In the genomic region with DNA sequence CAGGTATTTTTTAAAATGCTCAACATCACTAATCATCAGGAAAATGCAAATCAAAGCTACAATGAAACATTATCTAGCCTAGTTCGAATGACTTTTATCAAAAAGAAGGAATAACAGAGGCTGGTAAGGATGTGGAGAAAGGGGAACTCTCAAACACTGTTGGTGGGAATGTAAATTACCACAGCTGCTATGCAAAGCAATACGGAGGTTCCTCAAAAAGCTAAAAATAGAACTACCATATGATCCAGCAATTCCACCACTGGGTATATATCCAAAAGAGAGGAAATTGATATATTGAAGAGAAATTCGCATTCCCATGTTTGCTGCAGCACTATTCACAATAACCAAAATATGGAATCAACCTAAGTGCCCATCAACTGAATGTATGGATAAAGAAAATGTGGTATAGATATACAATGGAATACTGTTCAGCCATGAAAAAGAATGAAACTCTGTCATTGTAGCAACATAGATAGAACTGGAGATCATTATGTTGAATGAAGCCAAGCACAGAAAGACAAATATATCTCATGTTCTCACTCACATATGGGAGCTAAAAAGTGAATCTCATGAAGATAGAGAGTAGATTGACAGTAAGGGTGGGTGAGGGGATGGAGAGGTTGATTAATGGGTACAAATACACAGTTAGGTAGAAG, we compare ENCODE assay signal across 1 cellular context.
TF ChIP-seq lines count a peak whose summit lies in the region.

No MANE protein-coding gene starts in this region.

TF ChIP-seq in H1, 55 proteins besides CTCF, POLR2A, EP300 and RAD21:
- TF ChIP-seq YY1 (IDR thresholded peaks at IDR 0.05; ENCODE audit: low read depth, low read length) (no peak), TBP (IDR thresholded peaks at IDR 0.05; ENCODE audit: low read depth, low read length) (peak; percentile 37; the same call in 1 of the 2 replicates), TAF7 (optimal IDR thresholded peaks at IDR 0.05; ENCODE audit: borderline replicate concordance, low read depth, low read length) (peak; percentile 93), CEBPB (IDR thresholded peaks at IDR 0.05; ENCODE audit: low read depth, low read length) (no peak), NANOG (IDR thresholded peaks at IDR 0.05; ENCODE audit: insufficient read depth, low read depth, low read length, poor library complexity, severe bottlenecking) (no peak)
